ENCODE assay signal across 1 cellular context in the genomic region with DNA sequence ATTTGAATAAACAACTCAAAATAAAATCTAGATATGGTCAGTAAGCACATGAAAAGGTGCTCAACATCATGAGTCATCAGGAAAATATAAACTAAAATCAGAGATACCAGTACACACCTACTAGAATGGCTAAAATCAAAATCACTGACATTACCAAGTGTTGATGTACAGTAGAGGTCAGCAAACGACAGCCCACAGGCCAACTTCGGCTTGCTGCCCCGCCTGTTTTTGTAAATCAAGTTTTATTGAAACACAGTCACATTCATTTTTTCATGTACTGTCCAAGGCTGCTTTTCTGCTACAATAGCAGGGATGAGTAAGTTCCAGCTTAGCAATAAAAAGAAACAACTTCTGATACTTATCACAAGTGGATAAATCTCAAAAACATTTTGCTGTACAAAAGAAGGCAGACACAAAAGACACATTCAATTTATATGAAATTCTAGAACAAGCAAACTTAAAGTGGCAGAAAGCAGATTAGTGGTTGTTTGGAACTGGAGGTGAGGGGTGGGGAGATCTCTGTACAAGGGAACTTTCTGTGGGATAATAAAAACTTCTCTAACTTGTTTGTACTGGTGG.
TF ChIP-seq lines count a peak whose summit lies in the region.

No MANE protein-coding gene starts in this region.

TF ChIP-seq in SK-N-SH treated with all-trans-retinoic acid at 6 μM for 48 hours, 23 proteins besides CTCF, POLR2A, EP300 and RAD21 (continued from another document):
- TF ChIP-seq ZNF8 (CRISPR knock-in tag; IDR thresholded peaks at IDR 0.05), result no peak
- no peak for TF ChIP-seq ZFP30 (CRISPR knock-in tag; IDR thresholded peaks at IDR 0.05)
- TF ChIP-seq ZNF565 (CRISPR knock-in tag; conservative IDR thresholded peaks at IDR 0.05; ENCODE audit: low read depth), result no peak
- no peak for TF ChIP-seq ESRRG (CRISPR knock-in tag; IDR thresholded peaks at IDR 0.05)
